ENCODE assay signal across 1 cellular context in the genomic region with DNA sequence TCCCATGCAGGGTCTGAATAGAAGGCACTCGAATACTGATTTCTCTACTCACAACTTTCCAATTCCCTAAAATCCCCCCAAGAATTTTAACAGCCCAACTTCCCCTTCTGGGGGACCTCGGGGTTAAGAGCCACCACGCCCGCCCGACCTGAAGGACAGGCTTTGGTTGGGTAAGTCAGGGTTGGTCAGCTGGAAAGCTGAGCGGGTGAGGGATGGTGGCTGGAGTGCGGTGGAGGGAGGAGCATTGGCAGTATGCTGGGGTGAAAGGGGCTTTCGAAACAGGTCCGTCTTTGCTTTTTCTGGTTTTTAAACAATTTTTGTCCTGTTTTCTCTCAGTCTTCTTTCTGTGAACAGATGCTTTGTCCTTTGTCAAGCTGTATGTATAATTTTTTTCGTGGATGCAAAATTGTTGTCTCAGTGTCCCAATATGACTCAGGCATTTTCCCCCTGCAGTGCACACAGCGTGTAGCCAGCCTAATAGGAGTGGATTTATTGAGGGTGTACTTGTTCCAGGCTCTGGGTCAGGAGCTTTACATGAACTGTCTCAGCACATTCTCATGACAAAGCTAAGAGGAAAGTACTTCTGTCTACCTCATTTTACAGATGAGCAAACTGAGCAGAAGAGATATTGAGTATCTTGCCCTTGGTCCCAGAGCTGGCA.
TF ChIP-seq lines count a peak whose summit lies in the region.

No MANE protein-coding gene starts in this region.

TF ChIP-seq in GM12878, 131 proteins besides CTCF, POLR2A, EP300 and RAD21 (continued from another document):
- TF ChIP-seq, protein P1, sequence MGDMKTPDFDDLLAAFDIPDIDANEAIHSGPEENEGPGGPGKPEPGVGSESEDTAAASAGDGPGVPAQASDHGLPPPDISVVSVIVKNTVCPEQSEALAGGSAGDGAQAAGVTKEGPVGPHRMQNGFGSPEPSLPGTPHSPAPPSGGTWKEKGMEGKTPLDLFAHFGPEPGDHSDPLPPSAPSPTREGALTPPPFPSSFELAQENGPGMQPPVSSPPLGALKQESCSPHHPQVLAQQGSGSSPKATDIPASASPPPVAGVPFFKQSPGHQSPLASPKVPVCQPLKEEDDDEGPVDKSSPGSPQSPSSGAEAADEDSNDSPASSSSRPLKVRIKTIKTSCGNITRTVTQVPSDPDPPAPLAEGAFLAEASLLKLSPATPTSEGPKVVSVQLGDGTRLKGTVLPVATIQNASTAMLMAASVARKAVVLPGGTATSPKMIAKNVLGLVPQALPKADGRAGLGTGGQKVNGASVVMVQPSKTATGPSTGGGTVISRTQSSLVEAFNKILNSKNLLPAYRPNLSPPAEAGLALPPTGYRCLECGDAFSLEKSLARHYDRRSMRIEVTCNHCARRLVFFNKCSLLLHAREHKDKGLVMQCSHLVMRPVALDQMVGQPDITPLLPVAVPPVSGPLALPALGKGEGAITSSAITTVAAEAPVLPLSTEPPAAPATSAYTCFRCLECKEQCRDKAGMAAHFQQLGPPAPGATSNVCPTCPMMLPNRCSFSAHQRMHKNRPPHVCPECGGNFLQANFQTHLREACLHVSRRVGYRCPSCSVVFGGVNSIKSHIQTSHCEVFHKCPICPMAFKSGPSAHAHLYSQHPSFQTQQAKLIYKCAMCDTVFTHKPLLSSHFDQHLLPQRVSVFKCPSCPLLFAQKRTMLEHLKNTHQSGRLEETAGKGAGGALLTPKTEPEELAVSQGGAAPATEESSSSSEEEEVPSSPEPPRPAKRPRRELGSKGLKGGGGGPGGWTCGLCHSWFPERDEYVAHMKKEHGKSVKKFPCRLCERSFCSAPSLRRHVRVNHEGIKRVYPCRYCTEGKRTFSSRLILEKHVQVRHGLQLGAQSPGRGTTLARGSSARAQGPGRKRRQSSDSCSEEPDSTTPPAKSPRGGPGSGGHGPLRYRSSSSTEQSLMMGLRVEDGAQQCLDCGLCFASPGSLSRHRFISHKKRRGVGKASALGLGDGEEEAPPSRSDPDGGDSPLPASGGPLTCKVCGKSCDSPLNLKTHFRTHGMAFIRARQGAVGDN (IDR thresholded peaks at IDR 0.05), result no peak
- TF ChIP-seq TCF3 (IDR thresholded peaks at IDR 0.05; ENCODE audit: borderline replicate concordance, insufficient read depth, low read depth, low read length) (no peak), ZBED1 (IDR thresholded peaks at IDR 0.05; ENCODE audit: borderline replicate concordance) (no peak), TCF12 (IDR thresholded peaks at IDR 0.05; ENCODE audit: low read depth, low read length) (no peak), CBFB (IDR thresholded peaks at IDR 0.05; ENCODE audit: low read depth) (no peak), RBBP5 (conservative IDR thresholded peaks at IDR 0.05) (no peak), ZNF24 (IDR thresholded peaks at IDR 0.05) (no peak), PAX8 (IDR thresholded peaks at IDR 0.05) (no peak)
